In the genomic region with DNA sequence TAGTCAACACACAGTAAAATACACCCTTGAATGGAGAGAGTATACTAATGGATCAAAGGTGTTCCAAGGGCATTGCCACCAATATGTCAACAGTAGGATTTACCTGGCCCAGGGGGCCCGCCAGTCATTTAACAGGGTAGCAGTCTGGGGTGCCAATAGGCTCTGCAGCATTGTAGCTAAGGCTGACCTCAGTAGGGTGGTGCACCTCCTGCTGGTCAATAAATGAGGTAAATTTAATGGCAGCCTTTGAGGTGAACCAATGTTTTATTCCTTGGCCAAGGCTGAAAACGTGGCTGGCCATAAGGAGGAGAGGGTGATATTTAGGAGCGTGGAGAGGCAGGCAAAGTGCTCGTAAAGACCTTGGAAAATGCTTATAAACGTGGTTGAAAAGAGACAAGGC, we compare ENCODE assay signal across 12 cellular contexts.
DNase-seq lines count a peak whose midpoint lies in the region; ATAC-seq, FAIRE-seq and TF ChIP-seq lines count a peak whose summit lies in the region.
"Had no signal": no experiment of that assay in that cellular context is flagged by ENCODE, and none has a peak within 500 bp of the region (broad histone marks: within the 10 kb centered on the region; RNA-seq: fewer than 3 reads in every experiment).

No MANE protein-coding gene starts in this region.

- no peak overlapping the region for H3K9ac ChIP-seq in H1 (replicated peaks in 1 of 4; ENCODE audit: extremely low read depth in 1 of 4, low read depth in 3 of 4, low read length in 3 of 4)
- H3K9ac ChIP-seq: BLaER1 treated with 17β-estradiol and CSF1 and Interleukin-3, amounts not matched to agents 10 nM and 100 nM had no signal

- TF ChIP-seq POLR2A in H1 (IDR thresholded peaks at IDR 0.05; ENCODE audit: control extremely low read depth in 1 of 2, low read depth in 2 of 2, low read length in 2 of 2) (no peak), testis (IDR thresholded peaks at IDR 0.05) (no peak)

- H3K4ac ChIP-seq in H1 (replicated peaks; ENCODE audit: insufficient read length, low read depth, low read length): no peak overlapping the region

- TF ChIP-seq RAD21 in H1 (IDR thresholded peaks at IDR 0.05 in 1 of 2, conservative IDR thresholded peaks at IDR 0.05 in 1 of 2; ENCODE audit: low read depth in 2 of 2, low read length in 2 of 2): peak; percentile 20 to 56

- H3K14ac ChIP-seq in H1 (ENCODE audit: insufficient read length): no peak overlapping the region

- H3K18ac ChIP-seq in H1 (ENCODE audit: extremely low read depth, low read length): no peak overlapping the region

- no peak overlapping the region for H2BK12ac ChIP-seq in H1 (ENCODE audit: low read depth, low read length)

- H4K5ac ChIP-seq in H1 (ENCODE audit: insufficient read length, low read depth, low read length): no peak overlapping the region

- intact Hi-C loops in activated naive CD4-positive, alpha-beta T cell treated with anti-CD3 and anti-CD28 coated beads for 36 hours (cut with micrococcal nuclease): loop anchor here (1.0 to 5.0 kb wide), 7 partner anchors 71 to 1135 kb away; no protein-coding TSS in a partner anchor
- intact Hi-C loops in testis (cut with DNase I; ENCODE audit: low total_unique reads): no loop called here

- H3K23me2 ChIP-seq in H1 (ENCODE audit: low read depth, low read length): no peaks in the 10 kb centered on the region

- H3K56ac ChIP-seq in H1 (replicated peaks; ENCODE audit: insufficient read length, low read depth, low read length): no peak overlapping the region

- H4K91ac ChIP-seq in H1 (replicated peaks; ENCODE audit: insufficient read length, low read length): no peak overlapping the region

- no peak overlapping the region for H2BK5ac ChIP-seq in H1 (ENCODE audit: low read depth, low read length)

- H4K20me1 ChIP-seq in H1 (replicated peaks in 1 of 2; ENCODE audit: control insufficient read depth in 1 of 2, insufficient read depth in 2 of 2, low read length in 2 of 2): no peaks in the 10 kb centered on the region
- H4K20me1 ChIP-seq: BLaER1 treated with 17β-estradiol and CSF1 and Interleukin-3, amounts not matched to agents 10 nM and 100 nM had no signal

- no peaks in the 10 kb centered on the region for H3K79me1 ChIP-seq in H1 (ENCODE audit: low read depth, low read length)

- TF ChIP-seq CTCF in LNCAP (IDR thresholded peaks at IDR 0.05): peak; percentile 32; the same call in 1 of the 2 replicates
- TF ChIP-seq CTCF in H1 (IDR thresholded peaks at IDR 0.05; ENCODE audit: control extremely low read depth in 1 of 3, insufficient read depth in 1 of 3, low read depth in 1 of 3, low read length in 3 of 3): peak in 2 of 3 experiments; percentile 25 to 45; a peak in 3 of 4 replicates
- no peak for TF ChIP-seq CTCF in testis (IDR thresholded peaks at IDR 0.05)

- no peaks in the 10 kb centered on the region for H3K27me3 ChIP-seq in H1 (replicated peaks in 1 of 4; ENCODE audit: control insufficient read depth in 3 of 4, extremely low read depth in 1 of 4, insufficient read depth in 3 of 4, low read length in 3 of 4)
- no peaks in the 10 kb centered on the region for H3K27me3 ChIP-seq in testis
- peaks cover 11% of the 10 kb centered on the region for H3K27me3 ChIP-seq in CD8-positive, alpha-beta memory T cell (ENCODE audit: insufficient read depth, low read length, poor library complexity, severe bottlenecking)
- H3K27me3 ChIP-seq: BLaER1 treated with 17β-estradiol and CSF1 and Interleukin-3, amounts not matched to agents 10 nM and 100 nM had no signal

- no peak overlapping the region for H3K27ac Mint-ChIP-seq in activated naive CD4-positive, alpha-beta T cell treated with anti-CD3 and anti-CD28 coated beads for 36 hours
- H3K27ac Mint-ChIP-seq in activated naive CD4-positive, alpha-beta T cell treated with anti-CD3 and anti-CD28 coated beads, Interleukin-2, amount 50 U/mL, for 72 hours: no peak overlapping the region
- no peak overlapping the region for H3K27ac Mint-ChIP-seq in naive thymus-derived CD8-positive, alpha-beta T cell
- H3K27ac Mint-ChIP-seq in CD8-positive, alpha-beta memory T cell: peak overlapping the region in 1 of 8 donors; percentile 18
- H3K27ac Mint-ChIP-seq: stimulated activated naive B cell treated with anti-CD40 and anti-IgM and Interleukin-4, amounts not matched to agents 10 μg/mL and 1 μg/mL and 100 μg/mL, for 72 hours had no signal

- no peaks in the 10 kb centered on the region for H3K36me3 Mint-ChIP-seq in activated naive CD4-positive, alpha-beta T cell treated with anti-CD3 and anti-CD28 coated beads for 36 hours (ENCODE audit: low read depth)
- no peaks in the 10 kb centered on the region for H3K36me3 Mint-ChIP-seq in activated naive CD4-positive, alpha-beta T cell treated with anti-CD3 and anti-CD28 coated beads, Interleukin-2, amount 50 U/mL, for 72 hours
- H3K36me3 Mint-ChIP-seq in naive thymus-derived CD8-positive, alpha-beta T cell: no peaks in the 10 kb centered on the region
- H3K36me3 Mint-ChIP-seq in CD8-positive, alpha-beta memory T cell: no peaks in the 10 kb centered on the region
- H3K36me3 Mint-ChIP-seq: stimulated activated naive B cell treated with anti-CD40 and anti-IgM and Interleukin-4, amounts not matched to agents 10 μg/mL and 1 μg/mL and 100 μg/mL, for 72 hours had no signal

- no peak overlapping the region for H2AK5ac ChIP-seq in H1 (ENCODE audit: low read depth, low read length)

- H3K4me3 ChIP-seq in H1 (ENCODE audit: extremely low read depth in 1 of 4, insufficient read depth in 2 of 4, low read depth in 3 of 4, low read length in 4 of 4) (no peak overlapping the region), testis (no peak overlapping the region)
- no peak overlapping the region for H3K4me3 ChIP-seq in CD8-positive, alpha-beta memory T cell (ENCODE audit: low read length)
- H3K4me3 ChIP-seq: BLaER1 treated with 17β-estradiol and CSF1 and Interleukin-3, amounts not matched to agents 10 nM and 100 nM had no signal

- no peak overlapping the region for H2BK20ac ChIP-seq in H1 (ENCODE audit: low read length)

- no peak overlapping the region for H4K8ac ChIP-seq in H1 (ENCODE audit: extremely low read depth, insufficient read depth, low read length)

- no peak overlapping the region for H3K27ac ChIP-seq in H1 (ENCODE audit: low read depth, low read length)
- H3K27ac ChIP-seq in testis: no peak overlapping the region
- H3K27ac ChIP-seq in CD8-positive, alpha-beta memory T cell (ENCODE audit: low read depth, low read length): no peak overlapping the region
- H3K27ac ChIP-seq: BLaER1 treated with 17β-estradiol and CSF1 and Interleukin-3, amounts not matched to agents 10 nM and 100 nM had no signal

- no peak overlapping the region for H2BK120ac ChIP-seq in H1 (replicated peaks; ENCODE audit: low read depth, low read length)

- no peak overlapping the region for H2BK15ac ChIP-seq in H1 (ENCODE audit: low read length)

- H3K9me3 Mint-ChIP-seq in activated naive CD4-positive, alpha-beta T cell treated with anti-CD3 and anti-CD28 coated beads for 36 hours: no peaks in the 10 kb centered on the region
- no peaks in the 10 kb centered on the region for H3K9me3 Mint-ChIP-seq in activated naive CD4-positive, alpha-beta T cell treated with anti-CD3 and anti-CD28 coated beads, Interleukin-2, amount 50 U/mL, for 72 hours
- H3K9me3 Mint-ChIP-seq in naive thymus-derived CD8-positive, alpha-beta T cell: no peaks in the 10 kb centered on the region
- H3K9me3 Mint-ChIP-seq in CD8-positive, alpha-beta memory T cell: no peaks in the 10 kb centered on the region
- H3K9me3 Mint-ChIP-seq: stimulated activated naive B cell treated with anti-CD40 and anti-IgM and Interleukin-4, amounts not matched to agents 10 μg/mL and 1 μg/mL and 100 μg/mL, for 72 hours had no signal

- H3K36me3 ChIP-seq in H1 (ENCODE audit: control insufficient read depth in 2 of 4, insufficient read depth in 4 of 4, low read length in 3 of 4) (no peaks in the 10 kb centered on the region), testis (ENCODE audit: low read depth, missing control alignments) (no peaks in the 10 kb centered on the region)
- no peaks in the 10 kb centered on the region for H3K36me3 ChIP-seq in CD8-positive, alpha-beta memory T cell (ENCODE audit: insufficient read depth, low read length)
- H3K36me3 ChIP-seq: BLaER1 treated with 17β-estradiol and CSF1 and Interleukin-3, amounts not matched to agents 10 nM and 100 nM had no signal

- POLR2A ChIA-PET in H1 (lab: Charles Lee; ENCODE audit: partially characterized antibody): interaction anchor here (0.6 to 1.0 kb wide), 2 partner anchors 133 to 143 kb away, joined by 4 to 5 read pairs; no protein-coding TSS in a partner anchor
- POLR2A ChIA-PET in naive thymus-derived CD8-positive, alpha-beta T cell (lab: Charles Lee): no interaction called here
- POLR2A ChIA-PET in CD8-positive, alpha-beta memory T cell (lab: Charles Lee): no interaction called here

- no peaks in the 10 kb centered on the region for H3K79me2 ChIP-seq in H1 (ENCODE audit: control insufficient read depth in 1 of 2, insufficient read depth in 2 of 2, low read length in 2 of 2)

- 89% methylated on average over 5 of the region's 5 CpGs; no CpG with 5 or more reads in 1 of the 2 experiments for WGBS in H1 (ENCODE audit: extremely low coverage in 1 of 2, insufficient coverage in 1 of 2, insufficient read length in 1 of 2, insufficient replicate concordance in 2 of 2, low coverage in 1 of 2, low lambda C conversion rate in 2 of 2, missing lambda C conversion rate in 1 of 2), 2 experiments
- WGBS in testis, 2 donors: 82 to 86% methylated on average over 5 of the region's 5 CpGs

- H3K23ac ChIP-seq in H1 (ENCODE audit: insufficient read length): no peak overlapping the region

- H3K4me3 Mint-ChIP-seq in activated naive CD4-positive, alpha-beta T cell treated with anti-CD3 and anti-CD28 coated beads for 36 hours: no peak overlapping the region
- H3K4me3 Mint-ChIP-seq in naive thymus-derived CD8-positive, alpha-beta T cell: no peak overlapping the region
- H3K4me3 Mint-ChIP-seq in CD8-positive, alpha-beta memory T cell: no peak overlapping the region
- H3K4me3 Mint-ChIP-seq: stimulated activated naive B cell treated with anti-CD40 and anti-IgM and Interleukin-4, amounts not matched to agents 10 μg/mL and 1 μg/mL and 100 μg/mL, for 72 hours had no signal

- no peak overlapping the region for H2AFZ ChIP-seq in H1 (ENCODE audit: low read length)

- H3K9me3 ChIP-seq in H1 (ENCODE audit: insufficient read depth in 2 of 2, low read depth in 1 of 2, low read length in 1 of 2) (no peaks in the 10 kb centered on the region), testis (no peaks in the 10 kb centered on the region)
- H3K9me3 ChIP-seq in CD8-positive, alpha-beta memory T cell (ENCODE audit: low read length): no peaks in the 10 kb centered on the region
- H3K9me3 ChIP-seq: BLaER1 treated with 17β-estradiol and CSF1 and Interleukin-3, amounts not matched to agents 10 nM and 100 nM had no signal

- H3K4me2 ChIP-seq in H1 (ENCODE audit: insufficient read depth in 1 of 2, low read depth in 2 of 2, low read length in 2 of 2): no peak overlapping the region

- no peaks in the 10 kb centered on the region for H3K4me1 Mint-ChIP-seq in activated naive CD4-positive, alpha-beta T cell treated with anti-CD3 and anti-CD28 coated beads for 36 hours (ENCODE audit: low read depth)
- H3K4me1 Mint-ChIP-seq in naive thymus-derived CD8-positive, alpha-beta T cell: no peaks in the 10 kb centered on the region
- H3K4me1 Mint-ChIP-seq in CD8-positive, alpha-beta memory T cell: no peaks in the 10 kb centered on the region

- CTCF ChIA-PET in activated naive CD4-positive, alpha-beta T cell treated with anti-CD3 and anti-CD28 coated beads for 36 hours (lab: Charles Lee): interaction anchor here (0.7 to 2.7 kb wide), 9 partner anchors 11 to 381 kb away, joined by 3 to 22 read pairs (median 3); no protein-coding TSS in a partner anchor
- CTCF ChIA-PET in H1 (lab: Charles Lee; ENCODE audit: partially characterized antibody): interaction anchor here (0.6 to 4.6 kb wide), 33 partner anchors 8 to 1773 kb away, joined by 3 to 49 read pairs (median 4); no protein-coding TSS in a partner anchor
- CTCF ChIA-PET in CD8-positive, alpha-beta memory T cell (lab: Charles Lee): interaction anchor here (1.2 to 1.4 kb wide), 2 partner anchors 10 to 294 kb away, joined by 3 to 4 read pairs; no protein-coding TSS in a partner anchor

- TF ChIP-seq EP300 in H1 (IDR thresholded peaks at IDR 0.05; ENCODE audit: borderline replicate concordance in 1 of 2, low read depth in 2 of 2, low read length in 2 of 2): no peak

- peak; percentile 36 for FAIRE-seq in H1 (lab: Jason Lieb, UNC)

- H3K4me1 ChIP-seq in H1 (replicated peaks in 1 of 4; ENCODE audit: control insufficient read depth in 3 of 4, insufficient read depth in 4 of 4, low read length in 3 of 4) (peaks cover 0 to 5% (median 0%) of the 10 kb centered on the region in 4 experiments; a peak in 1 of 7 replicates), testis (no peaks in the 10 kb centered on the region)
- no peaks in the 10 kb centered on the region for H3K4me1 ChIP-seq in CD8-positive, alpha-beta memory T cell (ENCODE audit: insufficient read depth, low read length)

- peaks cover 36% of the 10 kb centered on the region for H3K27me3 Mint-ChIP-seq in activated naive CD4-positive, alpha-beta T cell treated with anti-CD3 and anti-CD28 coated beads for 36 hours (ENCODE audit: low read depth)
- H3K27me3 Mint-ChIP-seq in naive thymus-derived CD8-positive, alpha-beta T cell: peaks cover 13 to 48% (median 27%) of the 10 kb centered on the region in 5 donors
- H3K27me3 Mint-ChIP-seq in CD8-positive, alpha-beta memory T cell: peaks cover 17 to 47% of the 10 kb centered on the region in 2 donors

- peak; percentile 7 for DNase-seq in activated naive CD4-positive, alpha-beta T cell treated with anti-CD3 and anti-CD28 coated beads for 36 hours
- no peak for DNase-seq in activated naive CD4-positive, alpha-beta T cell treated with anti-CD3 and anti-CD28 coated beads, Interleukin-2, amount 50 U/mL, for 72 hours (ENCODE audit: low spot score in 2 of 2)
- DNase-seq in H1 (ENCODE audit: low read depth in 1 of 2, low spot score in 2 of 2): no peak
- peak; percentile 18 for DNase-seq in testis
- DNase-seq in naive thymus-derived CD8-positive, alpha-beta T cell: no peak
- no peak for DNase-seq in CD8-positive, alpha-beta memory T cell
- DNase-seq: MV-4-11; stimulated activated CD4-positive, alpha-beta T cell treated with anti-CD3 and anti-CD28 coated beads, Interleukin-12 subunit alpha, Interleukin-12 subunit beta, amount 100 ng/mL, for 4 hours; stimulated activated naive B cell treated with anti-CD40 and anti-IgM and Interleukin-4, amounts not matched to agents 10 μg/mL and 1 μg/mL and 100 μg/mL, for 72 hours had no signal

- ATAC-seq in activated naive CD4-positive, alpha-beta T cell treated with anti-CD3 and anti-CD28 coated beads, Interleukin-2, amount 50 U/mL, for 72 hours: no peak
- no peak for ATAC-seq in naive thymus-derived CD8-positive, alpha-beta T cell
- no peak for ATAC-seq in GM19452 (IDR thresholded peaks at IDR 0.05; ENCODE audit: unreplicated experiment)

Comparison
In these comparisons a context has a peak if more than half of its experiments do, and no peak if none do; other contexts are left out.
1. DNase-seq: peak in activated naive CD4-positive, alpha-beta T cell treated with anti-CD3 and anti-CD28 coated beads for 36 hours (single experiment) and testis (single experiment); none in activated naive CD4-positive, alpha-beta T cell treated with anti-CD3 and anti-CD28 coated beads, Interleukin-2, amount 50 U/mL, for 72 hours (0 of 2), H1 (0 of 2), naive thymus-derived CD8-positive, alpha-beta T cell (0 of 10) and CD8-positive, alpha-beta memory T cell (0 of 5).
2. CTCF ChIP-seq: peak in LNCAP (single experiment) and H1 (2 of 3); none in testis (0 of 3).